In genomic region chr11:64251986-64252837, GRCh38 we compare ENCODE assay signal across 8 cellular contexts. TPM values are rescaled to one million over a fixed set of nuclear protein-coding genes. Genes with fewer than 3 reads are reported as not detected.
DNase-seq lines count a peak whose midpoint lies in the region; ATAC-seq, FAIRE-seq and TF ChIP-seq lines count a peak whose summit lies in the region.

No MANE protein-coding gene starts in this region.

- 11% methylated on average over 13 of the region's 24 CpGs for whole genome bisulfite sequencing in HepG2 (ENCODE audit: low lambda C conversion rate)

- TF ChIP-seq EP300 in HepG2 (IDR thresholded peaks at IDR 0.05; ENCODE audit: low read depth in 2 of 2, low read length in 2 of 2) (no peak), HepG2 (CRISPR knock-in tag; IDR thresholded peaks at IDR 0.05; ENCODE audit: borderline replicate concordance) (no peak)

- no peak for TF ChIP-seq POLR2A in HepG2 (IDR thresholded peaks at IDR 0.05; ENCODE audit: insufficient read depth in 1 of 2, low read depth in 2 of 2, low read length in 2 of 2)

- no peaks in the 10 kb centered on the region for H3K9me3 ChIP-seq in OCI-LY1 (ENCODE audit: low read length)
- no peaks in the 10 kb centered on the region for H3K9me3 ChIP-seq in HepG2 (ENCODE audit: low read length)
- H3K9me3 ChIP-seq in tibial artery = no peaks in the 10 kb centered on the region

- H2AFZ ChIP-seq in OCI-LY1 (ENCODE audit: low read length) (no peak overlapping the region), HepG2 (ENCODE audit: low read length) (no peak overlapping the region)

- no peaks in the 10 kb centered on the region for H3K79me2 ChIP-seq in OCI-LY1 (ENCODE audit: insufficient read depth, low read length)
- H3K79me2 ChIP-seq in HepG2 (ENCODE audit: insufficient read depth, low read length) = peaks cover 7% of the 10 kb centered on the region

- H3K4me1 ChIP-seq in OCI-LY1 (ENCODE audit: insufficient read depth, low read length, severe bottlenecking) = peaks cover 33% of the 10 kb centered on the region
- peaks cover 51% of the 10 kb centered on the region for H3K4me1 ChIP-seq in HepG2 (ENCODE audit: insufficient read depth, low read length)
- H3K4me1 ChIP-seq in tibial artery = peaks cover 0 to 43% (median 37%) of the 10 kb centered on the region in 4 donors

- peak; percentile 50 for TF ChIP-seq CTCF in OCI-LY1 (IDR thresholded peaks at IDR 0.05; ENCODE audit: low read length)
- peak; percentile 46 for TF ChIP-seq CTCF in cardiac fibroblast (IDR thresholded peaks at IDR 0.05; ENCODE audit: low read depth, low read length)
- TF ChIP-seq CTCF in HepG2 (CRISPR knock-in tag; IDR thresholded peaks at IDR 0.05) = peak; percentile 54
- TF ChIP-seq CTCF in tibial artery (IDR thresholded peaks at IDR 0.05) = peak in 1 of 2 experiments; percentile 10

- no peak for TF ChIP-seq RAD21 in HepG2 (CRISPR knock-in tag; IDR thresholded peaks at IDR 0.05)

- H3K9ac ChIP-seq in OCI-LY1 (ENCODE audit: low read length) (peak overlapping the region; percentile 79), HepG2 (ENCODE audit: insufficient read depth, low read depth, low read length) (peak overlapping the region; percentile 70)

- TSS peak; percentile 42 for BruUV-seq in HepG2 (replicated peaks; lab: Mats Ljungman, UMichigan)

- H3K27me3 ChIP-seq in OCI-LY1 (ENCODE audit: insufficient read depth, low read length) (no peaks in the 10 kb centered on the region), HepG2 (ENCODE audit: control insufficient read depth in 1 of 2, insufficient read depth in 2 of 2, low read length in 2 of 2) (no peaks in the 10 kb centered on the region; a peak in 1 of 5 replicates), tibial artery (no peaks in the 10 kb centered on the region)

- H3K9me2 ChIP-seq in OCI-LY1 (ENCODE audit: low read depth, low read length) = no peaks in the 10 kb centered on the region

- in situ Hi-C loops in HepG2 (cut with HindIII; ENCODE audit: extremely low pct_ligation_motif_present, low pct_unique_long_range_greater_than_20kb) = no loop called here

- H4K20me1 ChIP-seq in OCI-LY1 (ENCODE audit: insufficient read depth, low read length) (no peaks in the 10 kb centered on the region), HepG2 (ENCODE audit: insufficient read depth, low read length) (no peaks in the 10 kb centered on the region)

- ATAC-seq in HepG2 = no peak
- ATAC-seq in HG03439 (IDR thresholded peaks at IDR 0.05; ENCODE audit: unreplicated experiment) = no peak
- ATAC-seq in GM21423 (IDR thresholded peaks at IDR 0.05; ENCODE audit: unreplicated experiment) = no peak

- POLR2A ChIA-PET in HepG2 (lab: Yijun Ruan, JAX) = interaction anchor here (0.9 to 2.1 kb wide), 5 partner anchors 9 to 53 kb away, joined by 3 to 7 read pairs (median 6); partner anchors contain the start of genes ESRRA and FKBP2

- H3K4me3 ChIP-seq in OCI-LY1 (ENCODE audit: low read depth, low read length, poor library complexity, severe bottlenecking) (peak overlapping the region; percentile 71), cardiac fibroblast (replicated peaks in 1 of 2; ENCODE audit: low read depth in 2 of 2, low read length in 2 of 2) (peak overlapping the region; percentile 78 to 85), HepG2 (replicated peaks in 1 of 3; ENCODE audit: insufficient read depth in 1 of 3, low read depth in 2 of 3, low read length in 3 of 3) (peak overlapping the region; percentile 66 to 88 (median 83)), tibial artery (peak overlapping the region; percentile 81 to 96)

- no peak overlapping the region for H3K27ac ChIP-seq in OCI-LY1 (ENCODE audit: low read depth, low read length, poor library complexity, severe bottlenecking)
- no peak overlapping the region for H3K27ac ChIP-seq in HepG2 (ENCODE audit: extremely low read length, insufficient read depth, low read length)
- peak overlapping the region; percentile 82 for H3K27ac ChIP-seq in tibial artery

- peak; percentile 15 for DNase-seq in SIG-M5 treated with dmso at 0.1 percent for 504 hours (lab: John Stamatoyannopoulos, UW; ENCODE audit: unreplicated experiment)
- no peak for DNase-seq in SIG-M5 (lab: John Stamatoyannopoulos, UW)
- peak; percentile 52 to 57 for DNase-seq in cardiac fibroblast (ENCODE audit: low read depth in 2 of 2)
- DNase-seq in HepG2 (ENCODE audit: low spot score) = no peak
- DNase-seq in tibial artery = peak in 1 of 2 donors; percentile 86

- H3F3A ChIP-seq in OCI-LY1 (ENCODE audit: insufficient read depth, low read length) = 0 out of 2 replicates have a peak, but pooled peaks cover 3% of the 10 kb centered on the region

- CTCF ChIA-PET in HepG2 (lab: Yijun Ruan, JAX; ENCODE audit: low intra/inter-chr PET ratio, low total read pairs) = no interaction called here

- H3K36me3 ChIP-seq in OCI-LY1 (ENCODE audit: insufficient read depth, low read length) (0 out of 2 replicates have a peak, but pooled peaks cover 7% of the 10 kb centered on the region), HepG2 (replicated peaks in 1 of 2; ENCODE audit: control insufficient read depth in 1 of 2, insufficient read depth in 2 of 2, low read length in 2 of 2) (peaks cover 5 to 10% of the 10 kb centered on the region in 2 experiments; a peak in 1 of 5 replicates), tibial artery (peaks cover 8 to 32% (median 27%) of the 10 kb centered on the region in 3 donors)

- intact Hi-C loops in HepG2 (cut with micrococcal nuclease; ENCODE audit: unreplicated experiment) (loop anchor here (2.0 kb wide), 2 partner anchors 17 to 61 kb away; no protein-coding TSS in a partner anchor), tibial artery (cut with DNase I; ENCODE audit: low total_unique reads) (no loop called here)

- FAIRE-seq in HepG2 (lab: Jason Lieb, UNC) = no peak

- H3K4me2 ChIP-seq in OCI-LY1 (ENCODE audit: low read length) (peak overlapping the region; percentile 91), HepG2 (ENCODE audit: low read depth, low read length) (peak overlapping the region; percentile 97)

RNA-seq across cellular contexts. Expression of gene PLCB3, which starts 0.9 kb away (rescaled TPM):
- total RNA-seq in HepG2 (2016; rRNA removed; fragmentation: Illumina TruSeq; extraction: Trizol) = 11.0 and 13.8 TPM in 2 replicates
- total RNA-seq in HepG2 (2016; cell fraction: cytosol; rRNA removed; fragmentation: Illumina TruSeq; extraction: Trizol; ENCODE audit: low read depth) = 1.0 and 1.3 TPM in 2 replicates
- 8.3 and 13.7 TPM in 2 replicates for total RNA-seq in HepG2 (2016; cell fraction: insoluble cytoplasmic fraction; rRNA removed; fragmentation: Illumina TruSeq; extraction: Trizol)
- total RNA-seq in HepG2 (2016; cell fraction: membrane; rRNA removed; fragmentation: Illumina TruSeq; extraction: Trizol) = 4.1 and 4.8 TPM in 2 replicates
- 10.2 and 12.9 TPM in 2 replicates for total RNA-seq in HepG2 (2016; cell fraction: nucleus; rRNA removed; fragmentation: Illumina TruSeq; extraction: Trizol)
- polyA plus RNA-seq in HepG2 (2011; rRNA removed) = 7.5 and 9.0 TPM in 2 replicates
- polyA plus RNA-seq in HepG2 (2011; cell fraction: cytosol; rRNA removed) = 4.0 and 5.1 TPM in 2 replicates
- polyA plus RNA-seq in HepG2 (2011; cell fraction: nucleus; rRNA removed) = 41.8 and 57.9 TPM in 2 replicates
- polyA plus RNA-seq in HepG2 (2012) = 4.3 TPM in 2 replicates
- polyA plus RNA-seq in HepG2 (2016; cell fraction: cytosol; fragmentation: Illumina TruSeq; extraction: Trizol; ENCODE audit: low read depth) = 0.59 and 0.66 TPM in 2 replicates
- 7.0 and 8.7 TPM in 2 replicates for polyA plus RNA-seq in HepG2 (2016; cell fraction: insoluble cytoplasmic fraction; fragmentation: Illumina TruSeq; extraction: Trizol; ENCODE audit: low read depth)
- polyA plus RNA-seq in HepG2 (2016; cell fraction: membrane; fragmentation: Illumina TruSeq; extraction: Trizol; ENCODE audit: low read depth) = 1.6 and 1.9 TPM in 2 replicates
- 30.9 and 31.3 TPM in 2 replicates for polyA plus RNA-seq in HepG2 (2016; cell fraction: nucleus; fragmentation: Illumina TruSeq; extraction: Trizol; ENCODE audit: insufficient read depth, low read depth)
- polyA minus RNA-seq in HepG2 (2011; rRNA and poly(A)+ RNA removed; ENCODE audit: low replicate concordance) = 16.2 and 72.0 TPM in 2 replicates
- polyA minus RNA-seq in HepG2 (2011; cell fraction: cytosol; rRNA and poly(A)+ RNA removed) = 6.0 and 9.0 TPM in 2 replicates
- polyA minus RNA-seq in HepG2 (2011; cell fraction: nucleus; rRNA and poly(A)+ RNA removed) = 7.6 and 9.8 TPM in 2 replicates

RNA-seq across cellular contexts. Expression of gene PPP1R14B, which starts 5.5 kb away (rescaled TPM):
- 120 and 148 TPM in 2 replicates for total RNA-seq in HepG2 (2016; rRNA removed; fragmentation: Illumina TruSeq; extraction: Trizol)
- total RNA-seq in HepG2 (2016; cell fraction: cytosol; rRNA removed; fragmentation: Illumina TruSeq; extraction: Trizol; ENCODE audit: low read depth) = 601 and 608 TPM in 2 replicates
- total RNA-seq in HepG2 (2016; cell fraction: insoluble cytoplasmic fraction; rRNA removed; fragmentation: Illumina TruSeq; extraction: Trizol) = 105 and 157 TPM in 2 replicates
- 455 and 460 TPM in 2 replicates for total RNA-seq in HepG2 (2016; cell fraction: membrane; rRNA removed; fragmentation: Illumina TruSeq; extraction: Trizol)
- total RNA-seq in HepG2 (2016; cell fraction: nucleus; rRNA removed; fragmentation: Illumina TruSeq; extraction: Trizol) = 61.8 and 68.9 TPM in 2 replicates
- 110 and 111 TPM in 2 replicates for polyA plus RNA-seq in HepG2 (2011; rRNA removed)
- polyA plus RNA-seq in HepG2 (2011; cell fraction: cytosol; rRNA removed) = 95.7 and 131 TPM in 2 replicates
- 65.2 and 70.2 TPM in 2 replicates for polyA plus RNA-seq in HepG2 (2011; cell fraction: nucleus; rRNA removed)
- polyA plus RNA-seq in HepG2 (2012) = 85.4 and 91.2 TPM in 2 replicates
- 679 and 681 TPM in 2 replicates for polyA plus RNA-seq in HepG2 (2016; cell fraction: cytosol; fragmentation: Illumina TruSeq; extraction: Trizol; ENCODE audit: low read depth)
- 111 and 115 TPM in 2 replicates for polyA plus RNA-seq in HepG2 (2016; cell fraction: insoluble cytoplasmic fraction; fragmentation: Illumina TruSeq; extraction: Trizol; ENCODE audit: low read depth)
- 417 and 441 TPM in 2 replicates for polyA plus RNA-seq in HepG2 (2016; cell fraction: membrane; fragmentation: Illumina TruSeq; extraction: Trizol; ENCODE audit: low read depth)
- 105 and 136 TPM in 2 replicates for polyA plus RNA-seq in HepG2 (2016; cell fraction: nucleus; fragmentation: Illumina TruSeq; extraction: Trizol; ENCODE audit: insufficient read depth, low read depth)
- polyA minus RNA-seq in HepG2 (2011; rRNA and poly(A)+ RNA removed; ENCODE audit: low replicate concordance) = 28.2 and 115 TPM in 2 replicates
- polyA minus RNA-seq in HepG2 (2011; cell fraction: cytosol; rRNA and poly(A)+ RNA removed) = 27.3 and 27.5 TPM in 2 replicates
- 10.6 and 13.1 TPM in 2 replicates for polyA minus RNA-seq in HepG2 (2011; cell fraction: nucleus; rRNA and poly(A)+ RNA removed)

RNA-seq across cellular contexts. Expression of gene FKBP2, which starts 11.3 kb away (rescaled TPM):
- 29.4 and 53.3 TPM in 2 replicates for total RNA-seq in HepG2 (2016; rRNA removed; fragmentation: Illumina TruSeq; extraction: Trizol)
- 18.2 and 19.3 TPM in 2 replicates for total RNA-seq in HepG2 (2016; cell fraction: cytosol; rRNA removed; fragmentation: Illumina TruSeq; extraction: Trizol; ENCODE audit: low read depth)
- total RNA-seq in HepG2 (2016; cell fraction: insoluble cytoplasmic fraction; rRNA removed; fragmentation: Illumina TruSeq; extraction: Trizol) = 32.3 and 56.4 TPM in 2 replicates
- 18.4 and 23.6 TPM in 2 replicates for total RNA-seq in HepG2 (2016; cell fraction: membrane; rRNA removed; fragmentation: Illumina TruSeq; extraction: Trizol)
- 36.5 and 38.1 TPM in 2 replicates for total RNA-seq in HepG2 (2016; cell fraction: nucleus; rRNA removed; fragmentation: Illumina TruSeq; extraction: Trizol)
- polyA plus RNA-seq in HepG2 (2011; rRNA removed) = 30.1 and 36.0 TPM in 2 replicates
- 43.4 and 54.7 TPM in 2 replicates for polyA plus RNA-seq in HepG2 (2011; cell fraction: cytosol; rRNA removed)
- polyA plus RNA-seq in HepG2 (2011; cell fraction: nucleus; rRNA removed) = 26.7 and 33.6 TPM in 2 replicates
- polyA plus RNA-seq in HepG2 (2012) = 49.8 and 55.5 TPM in 2 replicates
- 23.8 and 29.7 TPM in 2 replicates for polyA plus RNA-seq in HepG2 (2016; cell fraction: cytosol; fragmentation: Illumina TruSeq; extraction: Trizol; ENCODE audit: low read depth)
- 44.0 and 46.7 TPM in 2 replicates for polyA plus RNA-seq in HepG2 (2016; cell fraction: insoluble cytoplasmic fraction; fragmentation: Illumina TruSeq; extraction: Trizol; ENCODE audit: low read depth)
- 22.8 and 23.9 TPM in 2 replicates for polyA plus RNA-seq in HepG2 (2016; cell fraction: membrane; fragmentation: Illumina TruSeq; extraction: Trizol; ENCODE audit: low read depth)
- polyA plus RNA-seq in HepG2 (2016; cell fraction: nucleus; fragmentation: Illumina TruSeq; extraction: Trizol; ENCODE audit: insufficient read depth, low read depth) = 104 and 111 TPM in 2 replicates
- polyA minus RNA-seq in HepG2 (2011; rRNA and poly(A)+ RNA removed; ENCODE audit: low replicate concordance) = 21.5 and 47.8 TPM in 2 replicates
- 13.1 and 15.1 TPM in 2 replicates for polyA minus RNA-seq in HepG2 (2011; cell fraction: cytosol; rRNA and poly(A)+ RNA removed)
- 5.5 and 7.8 TPM in 2 replicates for polyA minus RNA-seq in HepG2 (2011; cell fraction: nucleus; rRNA and poly(A)+ RNA removed)

RNA-seq across cellular contexts. Expression of gene VEGFB, which starts 17.8 kb away (rescaled TPM):
- total RNA-seq in HepG2 (2016; rRNA removed; fragmentation: Illumina TruSeq; extraction: Trizol) = 10.1 and 11.3 TPM in 2 replicates
- 33.3 and 36.0 TPM in 2 replicates for total RNA-seq in HepG2 (2016; cell fraction: cytosol; rRNA removed; fragmentation: Illumina TruSeq; extraction: Trizol; ENCODE audit: low read depth)
- total RNA-seq in HepG2 (2016; cell fraction: insoluble cytoplasmic fraction; rRNA removed; fragmentation: Illumina TruSeq; extraction: Trizol) = 7.7 and 10.8 TPM in 2 replicates
- total RNA-seq in HepG2 (2016; cell fraction: membrane; rRNA removed; fragmentation: Illumina TruSeq; extraction: Trizol) = 38.1 and 42.4 TPM in 2 replicates
- total RNA-seq in HepG2 (2016; cell fraction: nucleus; rRNA removed; fragmentation: Illumina TruSeq; extraction: Trizol) = 6.0 and 7.4 TPM in 2 replicates
- 9.0 and 10.8 TPM in 2 replicates for polyA plus RNA-seq in HepG2 (2011; rRNA removed)
- polyA plus RNA-seq in HepG2 (2011; cell fraction: cytosol; rRNA removed) = 6.4 and 7.2 TPM in 2 replicates
- polyA plus RNA-seq in HepG2 (2011; cell fraction: nucleus; rRNA removed) = 14.7 and 17.2 TPM in 2 replicates
- 40.4 and 54.0 TPM in 2 replicates for polyA plus RNA-seq in HepG2 (2012)
- polyA plus RNA-seq in HepG2 (2016; cell fraction: cytosol; fragmentation: Illumina TruSeq; extraction: Trizol; ENCODE audit: low read depth) = 75.5 and 81.3 TPM in 2 replicates
- 19.0 and 24.4 TPM in 2 replicates for polyA plus RNA-seq in HepG2 (2016; cell fraction: insoluble cytoplasmic fraction; fragmentation: Illumina TruSeq; extraction: Trizol; ENCODE audit: low read depth)
- polyA plus RNA-seq in HepG2 (2016; cell fraction: membrane; fragmentation: Illumina TruSeq; extraction: Trizol; ENCODE audit: low read depth) = 73.2 and 75.8 TPM in 2 replicates
- polyA plus RNA-seq in HepG2 (2016; cell fraction: nucleus; fragmentation: Illumina TruSeq; extraction: Trizol; ENCODE audit: insufficient read depth, low read depth) = 29.2 and 36.6 TPM in 2 replicates
- polyA minus RNA-seq in HepG2 (2011; rRNA and poly(A)+ RNA removed; ENCODE audit: low replicate concordance) = 8.3 and 8.6 TPM in 2 replicates
- polyA minus RNA-seq in HepG2 (2011; cell fraction: cytosol; rRNA and poly(A)+ RNA removed) = 9.6 and 10.8 TPM in 2 replicates
- 2.8 and 3.7 TPM in 2 replicates for polyA minus RNA-seq in HepG2 (2011; cell fraction: nucleus; rRNA and poly(A)+ RNA removed)

RNA-seq across cellular contexts. Expression of gene DNAJC4, which starts 21.9 kb away (rescaled TPM):
- total RNA-seq in HepG2 (2016; rRNA removed; fragmentation: Illumina TruSeq; extraction: Trizol) = 7.1 and 10.3 TPM in 2 replicates
- total RNA-seq in HepG2 (2016; cell fraction: cytosol; rRNA removed; fragmentation: Illumina TruSeq; extraction: Trizol; ENCODE audit: low read depth) = 28.3 and 35.6 TPM in 2 replicates
- 6.3 and 10.4 TPM in 2 replicates for total RNA-seq in HepG2 (2016; cell fraction: insoluble cytoplasmic fraction; rRNA removed; fragmentation: Illumina TruSeq; extraction: Trizol)
- total RNA-seq in HepG2 (2016; cell fraction: membrane; rRNA removed; fragmentation: Illumina TruSeq; extraction: Trizol) = 28.1 and 29.9 TPM in 2 replicates
- 5.2 and 8.8 TPM in 2 replicates for total RNA-seq in HepG2 (2016; cell fraction: nucleus; rRNA removed; fragmentation: Illumina TruSeq; extraction: Trizol)
- 60.8 and 70.9 TPM in 2 replicates for polyA plus RNA-seq in HepG2 (2011; rRNA removed)
- 33.5 and 51.1 TPM in 2 replicates for polyA plus RNA-seq in HepG2 (2011; cell fraction: cytosol; rRNA removed)
- polyA plus RNA-seq in HepG2 (2011; cell fraction: nucleus; rRNA removed) = 73.5 and 95.2 TPM in 2 replicates
- 39.4 and 41.6 TPM in 2 replicates for polyA plus RNA-seq in HepG2 (2012)
- 106 and 114 TPM in 2 replicates for polyA plus RNA-seq in HepG2 (2016; cell fraction: cytosol; fragmentation: Illumina TruSeq; extraction: Trizol; ENCODE audit: low read depth)
- polyA plus RNA-seq in HepG2 (2016; cell fraction: insoluble cytoplasmic fraction; fragmentation: Illumina TruSeq; extraction: Trizol; ENCODE audit: low read depth) = 22.4 and 29.3 TPM in 2 replicates
- polyA plus RNA-seq in HepG2 (2016; cell fraction: membrane; fragmentation: Illumina TruSeq; extraction: Trizol; ENCODE audit: low read depth) = 95.1 and 103 TPM in 2 replicates
- polyA plus RNA-seq in HepG2 (2016; cell fraction: nucleus; fragmentation: Illumina TruSeq; extraction: Trizol; ENCODE audit: insufficient read depth, low read depth) = 38.2 and 42.5 TPM in 2 replicates
- 22.4 and 24.1 TPM in 2 replicates for polyA minus RNA-seq in HepG2 (2011; rRNA and poly(A)+ RNA removed; ENCODE audit: low replicate concordance)
- polyA minus RNA-seq in HepG2 (2011; cell fraction: cytosol; rRNA and poly(A)+ RNA removed) = 10.7 and 10.8 TPM in 2 replicates
- polyA minus RNA-seq in HepG2 (2011; cell fraction: nucleus; rRNA and poly(A)+ RNA removed) = 6.1 and 7.1 TPM in 2 replicates

Comparison
In these comparisons a context has a peak if more than half of its experiments do, and no peak if none do; other contexts are left out.
1. DNase-seq: peak in SIG-M5 treated with dmso at 0.1 percent for 504 hours (single experiment) and cardiac fibroblast (2 of 2); none in SIG-M5 (single experiment) and HepG2 (single experiment).
2. H3K27ac ChIP-seq: peak in tibial artery (2 of 2); none in OCI-LY1 (single experiment) and HepG2 (single experiment).
3. Peak in every context shown above with its lines, with median percentiles within 50 percentile points of each other: H3K4me3 ChIP-seq.